Comparison of ENCODE assay signal across 8 cellular contexts in genomic region chr10:104268691-104269645, GRCh38. TPM values are rescaled to one million over a fixed set of nuclear protein-coding genes. Genes with fewer than 3 reads are reported as not detected.
DNase-seq lines count a peak whose midpoint lies in the region; ATAC-seq and TF ChIP-seq lines count a peak whose summit lies in the region.

Gene GSTO2, plus strand, starts transcription at chr10:104269184. Its CDS starts 5,732 bp downstream, at chr10:104274916.

- H2AFZ ChIP-seq in OCI-LY1 (ENCODE audit: low read length) = 0 out of 2 replicates have a peak within 1 kb of the TSS, but pooled peaks have one; percentile 25

- DNase-seq in COR-L47 (lab: John Stamatoyannopoulos, UW) (peak; percentile 87), epithelial cell of proximal tubule (ENCODE audit: low read depth) (peak; percentile 84), mucosa of gallbladder (ENCODE audit: low spot score) (peak; percentile 99)
- peak; percentile 95 for DNase-seq in activated T-cell treated with anti-CD3 and anti-CD28 coated beads, Interleukin-2, amount 50 U/mL, for 1 hour
- DNase-seq in stimulated activated CD8-positive, alpha-beta memory T cell treated with anti-CD3 and anti-CD28 coated beads, Interleukin-4, amount 100 ng/mL, for 24 hours (ENCODE audit: low read depth) = peak; percentile 97

- H3K9me2 ChIP-seq in OCI-LY1 (ENCODE audit: low read depth, low read length) = no peaks in the 10 kb centered on the region

- peaks cover 12% of the 10 kb centered on the region for H3K79me2 ChIP-seq in OCI-LY1 (ENCODE audit: insufficient read depth, low read length)

- H3K27ac ChIP-seq in HUES6 (ENCODE audit: low read depth, low read length) (peak within 1 kb of the TSS; percentile 92), OCI-LY1 (ENCODE audit: low read depth, low read length, poor library complexity, severe bottlenecking) (no peak within 1 kb of the TSS)

- H3K9ac ChIP-seq in HUES6 (ENCODE audit: low read length) (peak within 1 kb of the TSS; percentile 99), OCI-LY1 (ENCODE audit: low read length) (peak within 1 kb of the TSS; percentile 83)

- H3K27me3 ChIP-seq in HUES6 (ENCODE audit: control insufficient read depth, insufficient read depth, low read length) = no peaks in the 10 kb centered on the region
- H3K27me3 ChIP-seq in OCI-LY1 (ENCODE audit: insufficient read depth, low read length) = no peaks in the 10 kb centered on the region

- H3F3A ChIP-seq in OCI-LY1 (ENCODE audit: insufficient read depth, low read length) = no peaks in the 10 kb centered on the region

- no peaks in the 10 kb centered on the region for H4K20me1 ChIP-seq in OCI-LY1 (ENCODE audit: insufficient read depth, low read length)

- peak; percentile 98 for ATAC-seq in GM21423 (IDR thresholded peaks at IDR 0.05; ENCODE audit: unreplicated experiment)

- H3K9me3 ChIP-seq in HUES6 (ENCODE audit: control insufficient read depth, insufficient read depth, low read depth, low read length) (no peaks in the 10 kb centered on the region), OCI-LY1 (ENCODE audit: low read length) (no peaks in the 10 kb centered on the region)

- H3K4me1 ChIP-seq in HUES6 (ENCODE audit: control insufficient read depth, insufficient read depth, low read length) = peaks cover under 1% of the 10 kb centered on the region; the same call in 1 of the 2 replicates
- H3K4me1 ChIP-seq in OCI-LY1 (ENCODE audit: insufficient read depth, low read length, severe bottlenecking) = peaks cover 20% of the 10 kb centered on the region

- peak within 1 kb of the TSS; percentile 93 for H3K4me2 ChIP-seq in OCI-LY1 (ENCODE audit: low read length)

- H3K36me3 ChIP-seq in HUES6 (ENCODE audit: control insufficient read depth, insufficient read depth, low read length) (peaks cover 47% of the 10 kb centered on the region), OCI-LY1 (ENCODE audit: insufficient read depth, low read length) (peaks cover 23% of the 10 kb centered on the region)

- no peak for TF ChIP-seq CTCF in OCI-LY1 (IDR thresholded peaks at IDR 0.05; ENCODE audit: low read length)
- no peak for TF ChIP-seq CTCF in epithelial cell of proximal tubule (conservative IDR thresholded peaks at IDR 0.05; ENCODE audit: low read depth, low read length)

- peak within 1 kb of the TSS; percentile 92 for H3K4me3 ChIP-seq in HUES6 (ENCODE audit: low read depth, low read length)
- H3K4me3 ChIP-seq in OCI-LY1 (ENCODE audit: low read depth, low read length, poor library complexity, severe bottlenecking) = peak within 1 kb of the TSS; percentile 86
- H3K4me3 ChIP-seq in epithelial cell of proximal tubule (ENCODE audit: low read depth, low read length) = peak within 1 kb of the TSS; percentile 76

RNA-seq across cellular contexts. Expression of gene GSTO2, which starts in this region (rescaled TPM):
- 9.5 TPM in 2 replicates for total RNA-seq in epithelial cell of proximal tubule
- 17.2 TPM for total RNA-seq in mucosa of gallbladder
